ENCODE assay signal across 13 cellular contexts in the genomic region with DNA sequence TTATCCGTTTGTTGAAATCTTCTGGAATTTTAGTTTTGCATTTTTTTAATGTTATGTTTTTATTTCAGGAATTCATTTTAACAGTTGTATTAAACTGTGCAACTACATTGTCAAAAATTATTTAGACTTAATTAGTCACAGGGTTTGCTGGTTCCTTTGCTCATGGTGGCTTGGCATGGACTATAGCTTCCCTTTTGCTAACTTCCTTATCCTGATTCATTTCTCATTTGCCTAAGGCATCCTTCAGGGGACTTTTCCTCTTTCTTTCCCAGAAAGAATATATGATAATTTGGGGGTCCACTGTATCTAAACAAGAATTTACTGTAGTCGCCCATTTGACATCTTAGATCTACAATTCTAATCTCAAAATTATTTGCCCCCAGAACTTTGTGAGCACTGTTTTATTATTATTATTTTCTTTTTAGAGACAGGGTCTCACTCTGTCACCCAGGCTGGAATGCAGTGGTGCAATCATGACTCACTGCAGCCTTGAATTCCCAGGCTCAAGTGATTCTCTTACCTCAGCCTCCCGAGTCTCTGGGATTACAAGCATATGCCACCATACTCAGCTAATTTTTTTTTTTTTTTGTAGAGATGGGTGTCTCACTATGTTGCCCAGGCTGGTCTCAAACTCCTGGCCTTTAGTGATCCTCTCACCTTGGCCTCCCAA. TPM values are rescaled to one million over a fixed set of nuclear protein-coding genes. Genes with fewer than 3 reads are reported as not detected.
DNase-seq lines count a peak whose midpoint lies in the region; ATAC-seq and TF ChIP-seq lines count a peak whose summit lies in the region.
"Had no signal": no experiment of that assay in that cellular context is flagged by ENCODE, and none has a peak within 500 bp of the region (broad histone marks: within the 10 kb centered on the region; RNA-seq: fewer than 3 reads in every experiment).

No MANE protein-coding gene starts in this region.

- no peak overlapping the region for H3K4me3 ChIP-seq in epithelial cell of proximal tubule (ENCODE audit: low read depth, low read length)
- H3K4me3 ChIP-seq in gastrocnemius medialis, result no peak overlapping the region

- TF ChIP-seq POLR2A in gastrocnemius medialis (IDR thresholded peaks at IDR 0.05), result no peak

- DNase-seq in H4 (ENCODE audit: low spot score), result peak; percentile 84
- peak; percentile 89 for DNase-seq in RPMI7951 (ENCODE audit: low read depth)
- peak; percentile 72 for DNase-seq in epithelial cell of proximal tubule (ENCODE audit: low read depth)
- peak; percentile 15 for DNase-seq in pulmonary artery endothelial cell (ENCODE audit: low read depth, low spot score)
- DNase-seq in NCI-H1436 treated with DMSO at 0.1 percent for 48 hours (lab: John Stamatoyannopoulos, UW), result no peak
- DNase-seq in NCI-H69 (lab: John Stamatoyannopoulos, UW), result no peak
- DNase-seq in gastrocnemius medialis, result no peak
- DNase-seq: activated CD4-positive, alpha-beta T cell treated with anti-CD3 and anti-CD28 coated beads, Interleukin-2, amount 10 ng/mL, durations not matched to agents 24 days and 14 days; DMS79; effector CD4-positive, alpha-beta T cell; NCI-H2171; Right ventricle myocardium superior; stimulated activated CD4-positive, alpha-beta T cell treated with anti-CD3 and anti-CD28 coated beads, Interleukin-12 subunit alpha, Interleukin-12 subunit beta, amount 100 ng/mL, for 4 hours had no signal

- no peak overlapping the region for H3K27ac ChIP-seq in gastrocnemius medialis

- no peaks in the 10 kb centered on the region for H3K27me3 ChIP-seq in gastrocnemius medialis

- H3K36me3 ChIP-seq in gastrocnemius medialis, result peaks cover 0 to 11% of the 10 kb centered on the region in 2 donors

- no peak for ATAC-seq in gastrocnemius medialis

- no peaks in the 10 kb centered on the region for H3K4me1 ChIP-seq in gastrocnemius medialis

- intact Hi-C loops in gastrocnemius medialis (cut with DNase I; ENCODE audit: low total_unique reads), result no loop called here

- in situ Hi-C loops in gastrocnemius medialis (cut with MboI; ENCODE audit: low sequenced_read_pairs in 4 of 4), result no loop called here

- no peaks in the 10 kb centered on the region for H3K9me3 ChIP-seq in gastrocnemius medialis

- TF ChIP-seq CTCF in epithelial cell of proximal tubule (conservative IDR thresholded peaks at IDR 0.05; ENCODE audit: low read depth, low read length) (no peak), gastrocnemius medialis (IDR thresholded peaks at IDR 0.05 in 4 of 5, conservative IDR thresholded peaks at IDR 0.05 in 1 of 5) (no peak)

RNA-seq across cellular contexts. Expression of a gene that starts 13.9 kb away (rescaled TPM):
- total RNA-seq in H4 (2014; rRNA removed; shearing (Covaris generic)), result 46.2 and 51.8 TPM in 2 replicates
- 62.6 and 72.3 TPM in 2 replicates for total RNA-seq in RPMI7951 (2014; rRNA removed; shearing (Covaris generic))
- 14.4 and 32.7 TPM in 2 replicates for total RNA-seq in epithelial cell of proximal tubule
- total RNA-seq in pulmonary artery endothelial cell, result 36.5 and 62.1 TPM in 2 replicates
- total RNA-seq in gastrocnemius medialis, result 1 to 10 TPM; 2.3 to 9.2 (median 6.2) TPM

Comparison
In these comparisons a context has a peak if more than half of its experiments do, and no peak if none do; other contexts are left out.
1. DNase-seq: peak in H4 (single experiment), RPMI7951 (single experiment), epithelial cell of proximal tubule (single experiment) and pulmonary artery endothelial cell (single experiment); none in NCI-H1436 treated with DMSO at 0.1 percent for 48 hours (single experiment), NCI-H69 (single experiment) and gastrocnemius medialis (0 of 2).